In the genomic region with DNA sequence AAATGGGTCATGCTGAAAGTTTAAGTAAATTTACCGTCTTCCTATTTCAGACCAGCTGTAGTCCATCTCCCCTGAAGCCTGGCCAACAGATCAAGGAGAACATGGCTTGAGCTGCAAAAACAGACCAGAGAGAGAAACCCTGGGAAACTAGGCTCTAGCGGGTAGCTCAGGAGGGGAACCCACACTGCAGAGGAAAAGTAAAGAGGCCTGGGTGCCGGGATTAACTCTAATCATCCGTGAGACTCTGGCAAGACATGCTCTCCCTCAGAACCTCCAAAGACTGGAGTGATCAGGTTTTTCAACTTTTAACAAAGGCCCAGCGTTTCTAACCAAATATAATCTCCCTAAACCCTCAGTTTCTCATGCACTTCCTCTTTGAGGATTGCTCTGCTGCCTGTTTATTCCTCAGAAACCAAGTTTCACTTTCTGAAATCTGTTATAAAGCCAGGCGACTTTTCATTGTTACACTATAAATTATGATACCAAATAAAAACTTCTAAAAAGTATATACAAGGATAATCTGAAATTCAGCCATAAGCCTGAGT, we compare ENCODE assay signal across 8 cellular contexts.
DNase-seq lines count a peak whose midpoint lies in the region; ATAC-seq and TF ChIP-seq lines count a peak whose summit lies in the region.

No MANE protein-coding gene starts in this region.

- H3K4me3 ChIP-seq in NB4 (ENCODE audit: low read depth, low read length) (peak overlapping the region; percentile 62), choroid plexus epithelial cell (ENCODE audit: low read depth, low read length) (no peak overlapping the region), mucosa of rectum (ENCODE audit: low read length in 2 of 2) (peak overlapping the region; percentile 52 to 61)

- H3K27ac ChIP-seq in mucosa of rectum (ENCODE audit: low read depth in 2 of 2, low read length in 2 of 2) = peak overlapping the region; percentile 72 to 81
- H3K27ac ChIP-seq in foreskin keratinocyte = no peak overlapping the region

- H3K9me3 ChIP-seq in mucosa of rectum (ENCODE audit: control insufficient read depth in 2 of 2, low read length in 2 of 2) = no peaks in the 10 kb centered on the region

- peak overlapping the region; percentile 46 to 71 for H3K9ac ChIP-seq in mucosa of rectum (ENCODE audit: low read depth in 1 of 2, low read length in 2 of 2)

- ATAC-seq in foreskin keratinocyte (no peak), GM21447 (IDR thresholded peaks at IDR 0.05; ENCODE audit: unreplicated experiment) (no peak), GM21786 (IDR thresholded peaks at IDR 0.05; ENCODE audit: unreplicated experiment) (no peak)

- H3K4me1 ChIP-seq in mucosa of rectum (ENCODE audit: control insufficient read depth in 2 of 2, insufficient read depth in 2 of 2, low read length in 2 of 2) = peaks cover 19 to 33% of the 10 kb centered on the region in 2 donors
- no peaks in the 10 kb centered on the region for H3K4me1 ChIP-seq in foreskin keratinocyte

- H3K27me3 ChIP-seq in mucosa of rectum (ENCODE audit: control insufficient read depth in 2 of 2, insufficient read depth in 2 of 2, low read length in 2 of 2) = no peaks in the 10 kb centered on the region
- H3K27me3 ChIP-seq in foreskin keratinocyte = no peaks in the 10 kb centered on the region

- DNase-seq in Daoy (ENCODE audit: low read depth) (peak; percentile 9), NB4 (ENCODE audit: low read depth) (peak; percentile 78), choroid plexus epithelial cell (ENCODE audit: low read depth) (peak; percentile 54), foreskin keratinocyte (no peak), NK-92 (lab: John Stamatoyannopoulos, UW; ENCODE audit: unreplicated experiment) (no peak)

- no peaks in the 10 kb centered on the region for H3K36me3 ChIP-seq in mucosa of rectum (ENCODE audit: control insufficient read depth in 2 of 2, insufficient read depth in 2 of 2, low read length in 2 of 2)

- TF ChIP-seq POLR2A in NB4 (IDR thresholded peaks at IDR 0.05; ENCODE audit: extremely low read depth, insufficient read length) = peak; percentile 11

- TF ChIP-seq CTCF in NB4 (IDR thresholded peaks at IDR 0.05; ENCODE audit: low read depth, low read length) = no peak
- no peak for TF ChIP-seq CTCF in choroid plexus epithelial cell (conservative IDR thresholded peaks at IDR 0.05; ENCODE audit: low read depth, low read length)
- no peak for TF ChIP-seq CTCF in foreskin keratinocyte (conservative IDR thresholded peaks at IDR 0.05)

Comparison
In these comparisons a context has a peak if more than half of its experiments do, and no peak if none do; other contexts are left out.
1. DNase-seq: peak in Daoy (single experiment), NB4 (single experiment) and choroid plexus epithelial cell (single experiment); none in foreskin keratinocyte (0 of 2) and NK-92 (single experiment).